In the genomic region with DNA sequence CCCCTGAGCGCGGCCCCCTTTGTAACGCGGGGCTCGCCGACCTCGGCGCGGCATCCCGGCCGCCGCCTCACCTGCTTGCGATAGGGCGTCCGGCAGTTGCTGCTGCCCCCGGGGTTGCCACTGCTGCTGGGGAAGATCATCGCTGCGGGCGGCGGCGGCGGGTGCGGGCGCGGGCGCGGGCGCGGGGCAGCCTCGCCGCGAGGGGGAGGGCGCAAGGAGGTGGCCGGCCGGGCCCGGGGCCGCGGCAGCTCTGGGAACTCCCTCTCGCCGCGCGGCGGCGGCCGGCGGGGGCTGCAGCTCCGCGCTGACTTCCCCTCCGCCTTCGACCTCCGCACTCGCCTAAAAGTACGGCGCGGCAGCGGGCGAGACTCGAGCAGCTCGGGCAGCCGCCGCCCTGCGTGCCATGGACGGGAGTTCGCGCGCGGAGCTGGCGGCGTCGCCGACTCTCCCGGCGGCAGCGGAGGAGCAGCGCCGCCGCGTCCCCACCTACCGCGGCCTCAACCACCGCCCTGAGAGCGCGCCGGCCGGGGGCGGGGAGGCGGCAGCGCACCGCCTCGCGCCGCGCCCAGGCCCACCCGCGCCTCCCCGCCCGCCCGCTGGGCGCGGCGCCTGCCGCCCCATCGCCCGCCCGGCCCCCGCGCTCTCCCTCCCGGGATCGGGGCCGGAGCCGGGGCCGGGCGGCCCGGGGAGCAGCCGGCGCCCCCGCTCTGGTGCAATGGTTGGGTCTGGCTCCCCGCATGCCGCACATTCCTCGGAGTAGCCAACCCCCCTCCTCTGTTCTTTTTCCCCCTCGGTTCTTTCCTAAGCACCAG, we compare ENCODE assay signal across 8 cellular contexts.
DNase-seq lines count a peak whose midpoint lies in the region; ATAC-seq, FAIRE-seq and TF ChIP-seq lines count a peak whose summit lies in the region.

No MANE protein-coding gene starts in this region.

- H3K9ac ChIP-seq in BLaER1, result peak overlapping the region; percentile 90

- no peaks in the 10 kb centered on the region for H4K20me1 ChIP-seq in BLaER1

- TF ChIP-seq CTCF in left ventricle myocardium inferior (IDR thresholded peaks at IDR 0.05; ENCODE audit: borderline replicate concordance) (peak; percentile 43), psoas muscle (IDR thresholded peaks at IDR 0.05) (peak; percentile 22), D721Med (IDR thresholded peaks at IDR 0.05; ENCODE audit: insufficient read depth, missing control alignments) (no peak)

- peak; percentile 54 for DNase-seq in SK-N-DZ (ENCODE audit: low spot score)
- DNase-seq in activated naive CD8-positive, alpha-beta T cell treated with anti-CD3 and anti-CD28 coated beads, Interleukin-2, amount 50 U/mL, for 16 hours (ENCODE audit: low read depth, low spot score), result peak; percentile 11
- peak; percentile 66 for DNase-seq in left ventricle myocardium inferior
- DNase-seq in psoas muscle, result peak; percentile 70 to 83
- DNase-seq in D721Med (ENCODE audit: insufficient read length, low spot score), result no peak

- WGBS in psoas muscle, 3 donors, result 0 to 1% (median 0%) methylated on average over 33 to 121 of the region's 121 CpGs

- intact Hi-C loops in left ventricle myocardium inferior (cut with micrococcal nuclease), result no loop called here
- intact Hi-C loops in psoas muscle (cut with DNase I), result loop anchor here (5.0 to 10.0 kb wide), 3 partner anchors 35 to 90 kb away; no protein-coding TSS in a partner anchor

- H3K9me3 ChIP-seq in BLaER1 (no peaks in the 10 kb centered on the region), left ventricle myocardium inferior (replicated peaks) (no peaks in the 10 kb centered on the region), psoas muscle (no peaks in the 10 kb centered on the region)

- no peaks in the 10 kb centered on the region for H3K36me3 ChIP-seq in BLaER1
- H3K36me3 ChIP-seq in left ventricle myocardium inferior, result no peaks in the 10 kb centered on the region
- H3K36me3 ChIP-seq in psoas muscle (ENCODE audit: insufficient read depth in 1 of 2, low read depth in 1 of 2), result no peaks in the 10 kb centered on the region

- peak overlapping the region; percentile 91 for H3K27ac ChIP-seq in BLaER1
- H3K27ac ChIP-seq in left ventricle myocardium inferior (replicated peaks), result peak overlapping the region; percentile 97
- H3K27ac ChIP-seq in psoas muscle, result peak overlapping the region; percentile 88

- FAIRE-seq in D721Med (lab: Jason Lieb, UNC), result no peak

- peak overlapping the region; percentile 91 for H3K4me3 ChIP-seq in BLaER1
- H3K4me3 ChIP-seq in left ventricle myocardium inferior, result peak overlapping the region; percentile 95
- peak overlapping the region; percentile 94 for H3K4me3 ChIP-seq in psoas muscle

- ATAC-seq in GM19351 (IDR thresholded peaks at IDR 0.05; ENCODE audit: unreplicated experiment) (peak; percentile 52), HG03432 (IDR thresholded peaks at IDR 0.05; ENCODE audit: unreplicated experiment) (peak; percentile 70), psoas muscle (peak; percentile 79 to 87 (median 84))

- peak overlapping the region; percentile 82 for H3K4me2 ChIP-seq in BLaER1

- H3K4me1 ChIP-seq in BLaER1 (peaks cover 76% of the 10 kb centered on the region), left ventricle myocardium inferior (peaks cover 90% of the 10 kb centered on the region), psoas muscle (peaks cover 64% of the 10 kb centered on the region)

- H3K27me3 ChIP-seq in BLaER1, result no peaks in the 10 kb centered on the region
- no peaks in the 10 kb centered on the region for H3K27me3 ChIP-seq in left ventricle myocardium inferior (ENCODE audit: low read depth)
- H3K27me3 ChIP-seq in psoas muscle (ENCODE audit: insufficient read depth in 3 of 3, low read length in 2 of 3), result no peaks in the 10 kb centered on the region
